ENCODE assay signal across 8 cellular contexts in the genomic region with DNA sequence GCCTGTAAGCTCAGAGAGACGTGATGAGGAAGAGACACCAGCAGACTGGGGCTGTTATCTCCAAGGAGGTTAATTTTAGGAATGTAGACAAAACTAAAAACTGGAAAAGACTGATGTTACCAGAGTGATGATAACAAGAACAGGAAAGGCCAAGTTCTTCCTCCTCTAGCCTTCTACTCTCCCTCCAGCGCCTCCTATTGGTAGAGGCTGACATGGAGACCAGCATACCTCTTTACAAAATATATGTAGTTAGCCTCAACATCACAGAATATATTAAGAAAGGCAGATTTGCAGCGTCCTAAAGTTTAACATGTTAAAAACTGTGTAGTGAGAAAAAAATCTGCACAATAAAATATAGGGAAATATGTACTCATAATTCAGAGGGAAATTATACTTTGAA.
DNase-seq lines count a peak whose midpoint lies in the region; ATAC-seq and TF ChIP-seq lines count a peak whose summit lies in the region.
"Had no signal": no experiment of that assay in that cellular context is flagged by ENCODE, and none has a peak within 500 bp of the region (broad histone marks: within the 10 kb centered on the region; RNA-seq: fewer than 3 reads in every experiment).

No MANE protein-coding gene starts in this region.

- ATAC-seq in GM21515 (IDR thresholded peaks at IDR 0.05; ENCODE audit: unreplicated experiment), result peak; percentile 64
- no peak for ATAC-seq in HG03457 (IDR thresholded peaks at IDR 0.05; ENCODE audit: unreplicated experiment)

- no peaks in the 10 kb centered on the region for H3K36me3 ChIP-seq in SU-DHL-6 (ENCODE audit: low read length)

- peak; percentile 38 for TF ChIP-seq CTCF in SU-DHL-6 (IDR thresholded peaks at IDR 0.05; ENCODE audit: insufficient read depth, low read length, poor library complexity, severe bottlenecking)

- H3K4me2 ChIP-seq in SU-DHL-6 (ENCODE audit: low read depth, low read length, poor library complexity, severe bottlenecking), result no peak overlapping the region

- no peaks in the 10 kb centered on the region for H3K9me3 ChIP-seq in SU-DHL-6 (ENCODE audit: insufficient read depth, low read length)

- H3K27me3 ChIP-seq in SU-DHL-6 (ENCODE audit: low read length), result no peaks in the 10 kb centered on the region

- H3F3A ChIP-seq in SU-DHL-6 (ENCODE audit: insufficient read depth), result no peaks in the 10 kb centered on the region

- H3K9me2 ChIP-seq in SU-DHL-6 (replicated peaks; ENCODE audit: insufficient read depth, low read length), result no peaks in the 10 kb centered on the region

- H2AFZ ChIP-seq in SU-DHL-6 (ENCODE audit: low read depth, low read length, severe bottlenecking), result no peak overlapping the region

- H3K27ac ChIP-seq in SU-DHL-6 (ENCODE audit: low read depth, low read length), result no peak overlapping the region

- H3K79me2 ChIP-seq in SU-DHL-6 (ENCODE audit: insufficient read depth, low read length), result no peaks in the 10 kb centered on the region

- H3K4me3 ChIP-seq in SU-DHL-6 (ENCODE audit: insufficient read depth, low read length, poor library complexity, severe bottlenecking), result no peak overlapping the region

- DNase-seq in ELR (ENCODE audit: low read depth) (peak; percentile 28), left kidney (ENCODE audit: low read depth, low spot score) (peak; percentile 38), RKO (ENCODE audit: low spot score) (no peak), AG08396 (ENCODE audit: low spot score) (no peak)
- DNase-seq: NCI-H1105 had no signal

- H3K9ac ChIP-seq in SU-DHL-6 (ENCODE audit: low read length), result no peak overlapping the region

- no peaks in the 10 kb centered on the region for H4K20me1 ChIP-seq in SU-DHL-6 (ENCODE audit: low read depth, low read length)

Comparison
In these comparisons a context has a peak if more than half of its experiments do, and no peak if none do; other contexts are left out.
1. DNase-seq: peak in ELR (single experiment) and left kidney (single experiment); none in RKO (single experiment) and AG08396 (single experiment).